Comparison of ENCODE assay signal across 25 cellular contexts in the genomic region with DNA sequence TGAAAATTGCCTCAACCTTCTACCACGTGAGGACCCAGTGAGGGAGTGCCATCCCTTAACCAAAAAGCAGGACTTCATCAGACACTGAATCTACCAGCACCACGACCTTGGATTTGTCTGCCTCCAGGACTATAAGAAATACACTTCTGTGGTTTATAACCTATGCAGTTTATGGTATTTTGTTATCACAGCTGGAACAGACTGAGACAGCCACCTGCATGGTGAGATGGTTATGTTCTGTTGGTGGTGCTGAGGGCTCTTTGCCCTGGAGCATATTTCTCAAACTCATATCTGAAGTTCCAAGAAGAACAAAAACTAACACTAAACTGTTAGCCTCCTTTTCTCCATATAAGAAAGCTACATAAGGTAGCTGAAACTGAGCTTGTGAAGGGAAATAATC.
"Had no signal": no experiment of that assay in that cellular context is flagged by ENCODE, and none has a peak within 500 bp of the region (broad histone marks: within the 10 kb centered on the region; RNA-seq: fewer than 3 reads in every experiment).

No MANE protein-coding gene starts in this region.

- H3K9me3 ChIP-seq: heart right ventricle, lower lobe of right lung, ovary, psoas muscle, sigmoid colon, testis, tibial artery, upper lobe of left lung had no signal

- H3K27me3 ChIP-seq: dorsolateral prefrontal cortex, foreskin keratinocyte, heart right ventricle, ovary, sigmoid colon, testis, tibial artery, upper lobe of left lung had no signal

- H3K36me3 ChIP-seq: heart right ventricle, lower lobe of right lung, ovary, sigmoid colon, tibial artery, upper lobe of left lung had no signal

- H3K4me3 ChIP-seq: dorsolateral prefrontal cortex, heart right ventricle, lower lobe of right lung, ovary, psoas muscle, sigmoid colon, testis, tibial artery, upper lobe of left lung had no signal

- H3K27ac ChIP-seq: dorsolateral prefrontal cortex, foreskin keratinocyte, heart right ventricle, lower lobe of right lung, ovary, psoas muscle, sigmoid colon, testis, tibial artery, upper lobe of left lung had no signal

- H3K4me1 ChIP-seq: foreskin keratinocyte, heart right ventricle, lower lobe of right lung, psoas muscle, sigmoid colon, testis, tibial artery, upper lobe of left lung had no signal

- ATAC-seq: esophagus mucosa; heart right ventricle; left cardiac atrium; left ventricle myocardium superior; lower lobe of right lung; natural killer cell; psoas muscle; right cardiac atrium; stimulated activated memory B cell treated with anti-CD40 and anti-IgM and Interleukin-4, amounts not matched to agents 10 μg/mL and 1 μg/mL and 100 μg/mL, for 72 hours; stimulated activated naive CD8-positive, alpha-beta T cell treated with anti-CD3 and anti-CD28 coated beads, Interleukin-15, Interleukin-2, amounts not matched to agents 100 U/mL and 50 U/mL, for 24 hours had no signal

- DNase-seq: dorsolateral prefrontal cortex; effector CD4-positive, alpha-beta T cell; glutamatergic neuron; heart right ventricle; hippocampal formation; left cardiac atrium; left ventricle myocardium superior; lower lobe of right lung; natural killer cell; occipital lobe; ovary; posterior cingulate gyrus; psoas muscle; right cardiac atrium; sigmoid colon; stimulated activated CD4-positive, alpha-beta T cell treated with anti-CD3 and anti-CD28 coated beads, Interleukin-2, amount 100 ng/mL, for 24 hours; stimulated activated CD4-positive, alpha-beta T cell treated with anti-CD3 and anti-CD28 coated beads, Interleukin-4, amount 100 ng/mL, for 24 hours; stimulated activated naive CD8-positive, alpha-beta T cell treated with anti-CD3 and anti-CD28 coated beads, Interleukin-15, Interleukin-2, amounts not matched to agents 100 U/mL and 50 U/mL, for 24 hours; substantia nigra; testis; tibial artery; upper lobe of left lung had no signal
